Comparison of ENCODE assay signal across 25 cellular contexts in genomic region chr7:105860793-105861192, GRCh38.
"Had no signal": no experiment of that assay in that cellular context is flagged by ENCODE, and none has a peak within 500 bp of the region (broad histone marks: within the 10 kb centered on the region; RNA-seq: fewer than 3 reads in every experiment).

No MANE protein-coding gene starts in this region.

- H3K36me3 ChIP-seq: left lung, lower lobe of right lung, neural progenitor cell, ovary, right atrium auricular region, right lobe of liver, stomach, thyroid gland, transverse colon, upper lobe of left lung, vagina had no signal

- H3K27me3 ChIP-seq: left lung, neural progenitor cell, ovary, right atrium auricular region, right lobe of liver, stomach, testis, thyroid gland, transverse colon, upper lobe of left lung, vagina had no signal

- ATAC-seq: left colon; left lung; lower lobe of right lung; naive thymus-derived CD8-positive, alpha-beta T cell; right lobe of liver; stimulated activated naive B cell treated with anti-CD40 and anti-IgM and Interleukin-4, amounts not matched to agents 10 μg/mL and 1 μg/mL and 100 μg/mL, for 72 hours; stimulated activated naive CD8-positive, alpha-beta T cell treated with anti-CD3 and anti-CD28 coated beads, Interleukin-15, Interleukin-2, amounts not matched to agents 100 U/mL and 50 U/mL, for 24 hours had no signal

- H3K4me3 ChIP-seq: left lung, lower lobe of right lung, neural progenitor cell, ovary, right atrium auricular region, right lobe of liver, smooth muscle cell, stomach, testis, thyroid gland, transverse colon, upper lobe of left lung, vagina had no signal

- H3K9ac ChIP-seq: neural progenitor cell had no signal

- H3K4me1 ChIP-seq: left lung, right atrium auricular region, right lobe of liver, testis, thyroid gland, transverse colon, upper lobe of left lung, vagina had no signal

- H3K27ac ChIP-seq: left lung, lower lobe of right lung, neural progenitor cell, ovary, right atrium auricular region, right lobe of liver, stomach, testis, thyroid gland, transverse colon, upper lobe of left lung, vagina had no signal

- DNase-seq: kidney glomerular epithelial cell; left colon; left lung; lower lobe of right lung; mammary epithelial cell; mesenchymal stem cell; naive thymus-derived CD8-positive, alpha-beta T cell; nephron progenitor cell; ovary; right lobe of liver; stimulated activated CD4-positive, alpha-beta T cell treated with anti-CD3 and anti-CD28 coated beads, Interleukin-12 subunit alpha, Interleukin-12 subunit beta, amount 100 ng/mL, for 4 hours; stimulated activated CD4-positive, alpha-beta T cell treated with anti-CD3 and anti-CD28 coated beads, Interleukin-15, amount 100 ng/mL, for 24 hours; stimulated activated CD4-positive, alpha-beta T cell treated with anti-CD3 and anti-CD28 coated beads, Interleukin-2, amount 100 ng/mL, for 24 hours; stimulated activated CD4-positive, alpha-beta T cell treated with anti-CD3 and anti-CD28 coated beads, Interleukin-4, amount 100 ng/mL, for 1 hour; stimulated activated naive B cell treated with anti-CD40 and anti-IgM and Interleukin-4, amounts not matched to agents 10 μg/mL and 1 μg/mL and 100 μg/mL, for 72 hours; stimulated activated naive CD8-positive, alpha-beta T cell treated with anti-CD3 and anti-CD28 coated beads, Interleukin-15, Interleukin-2, amounts not matched to agents 100 U/mL and 50 U/mL, for 24 hours; stomach; testis; thyroid gland; transverse colon had no signal

- H3K9me3 ChIP-seq: left lung, lower lobe of right lung, ovary, right atrium auricular region, right lobe of liver, stomach, testis, thyroid gland, transverse colon, upper lobe of left lung, vagina had no signal
